ENCODE assay signal across 12 cellular contexts in genomic region chr7:149860821-149861727, GRCh38. TPM values are rescaled to one million over a fixed set of nuclear protein-coding genes. Genes with fewer than 3 reads are reported as not detected.
DNase-seq lines count a peak whose midpoint lies in the region; ATAC-seq and TF ChIP-seq lines count a peak whose summit lies in the region.
"Had no signal": no experiment of that assay in that cellular context is flagged by ENCODE, and none has a peak within 500 bp of the region (broad histone marks: within the 10 kb centered on the region; RNA-seq: fewer than 3 reads in every experiment).

No MANE protein-coding gene starts in this region.

- no peak overlapping the region for H3K9ac ChIP-seq in OCI-LY3 (ENCODE audit: low read length)

- H3K4me3 ChIP-seq in cardiac muscle cell, result no peak overlapping the region
- H3K4me3 ChIP-seq in right atrium auricular region, result no peak overlapping the region
- H3K4me3 ChIP-seq in OCI-LY3 (ENCODE audit: low read length), result no peak overlapping the region
- H3K4me3 ChIP-seq in gastroesophageal sphincter, result no peak overlapping the region
- H3K4me3 ChIP-seq in testis, result no peak overlapping the region
- H3K4me3 ChIP-seq in CD4-positive, alpha-beta memory T cell (ENCODE audit: low read length in 2 of 2), result no peak overlapping the region

- peaks cover 34 to 43% of the 10 kb centered on the region in 2 donors for H3K36me3 Mint-ChIP-seq in CD4-positive, alpha-beta memory T cell

- peak in 1 of 2 donors; percentile 46 for DNase-seq in cardiac muscle cell (ENCODE audit: low read depth in 1 of 2, low spot score in 1 of 2)
- DNase-seq in right atrium auricular region (ENCODE audit: low spot score), result no peak
- DNase-seq in testis, result no peak
- no peak for DNase-seq in dedifferentiated amniotic fluid mesenchymal stem cell (ENCODE audit: extremely low spot score)
- no peak for DNase-seq in CD4-positive, alpha-beta memory T cell
- DNase-seq: activated T-cell treated with anti-CD3 and anti-CD28 coated beads, Interleukin-2, amount 50 U/mL, for 24 hours; HCEC 1CT; NCI-H2107 had no signal

- peak; percentile 42 for TF ChIP-seq CTCF in cardiac muscle cell (IDR thresholded peaks at IDR 0.05; ENCODE audit: low read depth, low read length)
- TF ChIP-seq CTCF in right atrium auricular region (IDR thresholded peaks at IDR 0.05), result peak in 1 of 2 donors; percentile 39
- TF ChIP-seq CTCF in OCI-LY3 (IDR thresholded peaks at IDR 0.05; ENCODE audit: low read depth, low read length), result peak; percentile 36
- peak in 3 of 4 experiments; percentile 24 to 58 (median 44) for TF ChIP-seq CTCF in gastroesophageal sphincter (IDR thresholded peaks at IDR 0.05)
- peak; percentile 6 to 25 (median 7) for TF ChIP-seq CTCF in testis (IDR thresholded peaks at IDR 0.05)

- no peak for TF ChIP-seq POLR2A in gastroesophageal sphincter (IDR thresholded peaks at IDR 0.05)
- TF ChIP-seq POLR2A in testis (IDR thresholded peaks at IDR 0.05), result no peak

- H3K9me3 ChIP-seq in cardiac muscle cell (ENCODE audit: low read depth), result no peaks in the 10 kb centered on the region
- H3K9me3 ChIP-seq in right atrium auricular region, result no peaks in the 10 kb centered on the region
- H3K9me3 ChIP-seq in OCI-LY3 (ENCODE audit: insufficient read depth, low read length), result no peaks in the 10 kb centered on the region
- H3K9me3 ChIP-seq in gastroesophageal sphincter, result no peaks in the 10 kb centered on the region
- H3K9me3 ChIP-seq in testis, result no peaks in the 10 kb centered on the region
- H3K9me3 ChIP-seq in CD4-positive, alpha-beta memory T cell (ENCODE audit: control insufficient read depth in 1 of 2, low read length in 2 of 2), result no peaks in the 10 kb centered on the region

- no peaks in the 10 kb centered on the region for H3K36me3 ChIP-seq in cardiac muscle cell
- peaks cover 56% of the 10 kb centered on the region for H3K36me3 ChIP-seq in right atrium auricular region
- no peaks in the 10 kb centered on the region for H3K36me3 ChIP-seq in OCI-LY3 (replicated peaks; ENCODE audit: low read depth, low read length)
- peaks cover 0 to 72% of the 10 kb centered on the region in 2 donors for H3K36me3 ChIP-seq in gastroesophageal sphincter
- H3K36me3 ChIP-seq in testis (ENCODE audit: low read depth, missing control alignments), result no peaks in the 10 kb centered on the region
- H3K36me3 ChIP-seq in CD4-positive, alpha-beta memory T cell (ENCODE audit: insufficient read depth, low read length), result peaks cover 12% of the 10 kb centered on the region

- intact Hi-C loops in testis (cut with DNase I; ENCODE audit: low total_unique reads), result no loop called here
- intact Hi-C loops in CD4-positive, alpha-beta memory T cell (cut with micrococcal nuclease), result no loop called here

- ATAC-seq in gastroesophageal sphincter (no peak), HG03457 (IDR thresholded peaks at IDR 0.05; ENCODE audit: unreplicated experiment) (no peak)

- H3K27ac ChIP-seq in cardiac muscle cell, result no peak overlapping the region
- no peak overlapping the region for H3K27ac ChIP-seq in right atrium auricular region
- no peak overlapping the region for H3K27ac ChIP-seq in OCI-LY3 (ENCODE audit: low read length)
- no peak overlapping the region for H3K27ac ChIP-seq in gastroesophageal sphincter
- H3K27ac ChIP-seq in testis, result no peak overlapping the region
- H3K27ac ChIP-seq in CD4-positive, alpha-beta memory T cell (ENCODE audit: low read depth, low read length), result no peak overlapping the region

- H3K27ac Mint-ChIP-seq in CD4-positive, alpha-beta memory T cell, result peak overlapping the region in 1 of 7 donors; percentile 63
- H3K27ac Mint-ChIP-seq: activated T-cell treated with anti-CD3 and anti-CD28 coated beads, Interleukin-2, amount 50 U/mL, for 24 hours had no signal

- H3K79me2 ChIP-seq in OCI-LY3 (ENCODE audit: low read length), result no peaks in the 10 kb centered on the region

- no peaks in the 10 kb centered on the region for H4K20me1 ChIP-seq in OCI-LY3 (ENCODE audit: insufficient read depth, low read length)

- no peak overlapping the region for H3K4me2 ChIP-seq in OCI-LY3 (ENCODE audit: low read length)

- H3K27me3 ChIP-seq in cardiac muscle cell (no peaks in the 10 kb centered on the region), right atrium auricular region (no peaks in the 10 kb centered on the region), OCI-LY3 (ENCODE audit: low read depth, low read length) (no peaks in the 10 kb centered on the region), gastroesophageal sphincter (no peaks in the 10 kb centered on the region), testis (no peaks in the 10 kb centered on the region)
- no peaks in the 10 kb centered on the region for H3K27me3 ChIP-seq in CD4-positive, alpha-beta memory T cell (ENCODE audit: insufficient read depth, low read length)

- H2AFZ ChIP-seq in OCI-LY3 (ENCODE audit: low read depth, low read length), result no peak overlapping the region

- H3K4me1 Mint-ChIP-seq in CD4-positive, alpha-beta memory T cell, result peaks cover 34 to 62% (median 49%) of the 10 kb centered on the region in 4 donors

- H3K9me3 Mint-ChIP-seq in CD4-positive, alpha-beta memory T cell, result no peaks in the 10 kb centered on the region
- H3K9me3 Mint-ChIP-seq: activated T-cell treated with anti-CD3 and anti-CD28 coated beads, Interleukin-2, amount 50 U/mL, for 24 hours; CD4-positive, CD25-positive, alpha-beta regulatory T cell had no signal

- WGBS in gastroesophageal sphincter (ENCODE audit: low coverage in 1 of 2), 2 donors, result 80 to 100% methylated on average over 1 to 5 of the region's 45 CpGs
- 80 to 82% methylated on average over 31 to 45 of the region's 45 CpGs for WGBS in testis, 2 donors

- CTCF ChIA-PET in CD4-positive, alpha-beta memory T cell (lab: Charles Lee; ENCODE audit: partially characterized antibody), result interaction anchor here (1.2 to 2.6 kb wide), 4 partner anchors 9 to 22 kb away, joined by 3 to 12 read pairs (median 9); no protein-coding TSS in a partner anchor

- H3K4me1 ChIP-seq in cardiac muscle cell (ENCODE audit: low read depth), result no peaks in the 10 kb centered on the region
- peaks cover 0 to under 1% of the 10 kb centered on the region in 2 donors for H3K4me1 ChIP-seq in right atrium auricular region
- no peaks in the 10 kb centered on the region for H3K4me1 ChIP-seq in OCI-LY3 (ENCODE audit: low read length)
- H3K4me1 ChIP-seq in gastroesophageal sphincter, result peaks cover 0 to 1% (median 0%) of the 10 kb centered on the region in 3 donors
- no peaks in the 10 kb centered on the region for H3K4me1 ChIP-seq in testis
- H3K4me1 ChIP-seq in CD4-positive, alpha-beta memory T cell (ENCODE audit: insufficient read depth, low read length), result peaks cover 64% of the 10 kb centered on the region

- no peak for TF ChIP-seq EP300 in gastroesophageal sphincter (IDR thresholded peaks at IDR 0.05)

- no peaks in the 10 kb centered on the region for H3K27me3 Mint-ChIP-seq in CD4-positive, alpha-beta memory T cell
- H3K27me3 Mint-ChIP-seq: activated T-cell treated with anti-CD3 and anti-CD28 coated beads, Interleukin-2, amount 50 U/mL, for 24 hours; CD4-positive, CD25-positive, alpha-beta regulatory T cell had no signal

- no peak overlapping the region for H3K4me3 Mint-ChIP-seq in CD4-positive, alpha-beta memory T cell
- H3K4me3 Mint-ChIP-seq: activated T-cell treated with anti-CD3 and anti-CD28 coated beads, Interleukin-2, amount 50 U/mL, for 24 hours; CD4-positive, CD25-positive, alpha-beta regulatory T cell had no signal

- POLR2A ChIA-PET in CD4-positive, alpha-beta memory T cell (lab: Charles Lee; ENCODE audit: partially characterized antibody), result interaction anchor here (0.6 to 2.9 kb wide), 3 partner anchors 10 to 89 kb away, joined by 4 to 33 read pairs (median 12); partner anchors contain the start of gene ZNF862

RNA-seq across cellular contexts. Expression of gene ATP6V0E2, which starts 12.7 kb away (rescaled TPM):
- total RNA-seq in cardiac muscle cell (132 and 220 TPM in 2 replicates), right atrium auricular region (100 to 1,000 TPM in 1 of 2 donors, 10 to 100 TPM in 1; 60.7 to 122 TPM), gastroesophageal sphincter (10 to 100 TPM; 20.1 to 35.6 (median 30.7) TPM), testis (10 to 100 TPM; 30.3 to 37.1 TPM)
- polyA plus RNA-seq in cardiac muscle cell (115 and 116 TPM in 2 replicates), testis (ENCODE audit: insufficient read depth, low read depth, low replicate concordance) (14.0 TPM)
- 10 to 100 TPM; 64.6 to 65.3 TPM for total RNA-seq in CD4-positive, alpha-beta memory T cell
- 100 to 1,000 TPM; 144 to 163 TPM for polyA plus RNA-seq in CD4-positive, alpha-beta memory T cell

RNA-seq across cellular contexts. Expression of gene ZNF862, which starts 22.9 kb away (rescaled TPM):
- total RNA-seq in cardiac muscle cell (14.4 and 22.6 TPM in 2 replicates), right atrium auricular region (10 to 100 TPM in 1 of 2 donors, 1 to 10 TPM in 1; 7.0 to 11.0 TPM), gastroesophageal sphincter (10 to 100 TPM in 3 of 4 donors, 1 to 10 TPM in 1; 6.6 to 40.3 (median 18.6) TPM), testis (10 to 100 TPM; 21.6 to 24.5 TPM)
- polyA plus RNA-seq in cardiac muscle cell (8.7 and 8.9 TPM in 2 replicates), testis (ENCODE audit: insufficient read depth, low read depth, low replicate concordance) (12.8 TPM)
- total RNA-seq in CD4-positive, alpha-beta memory T cell, result 10 to 100 TPM; 84.2 to 88.6 TPM
- 10 to 100 TPM in 1 of 2 donors, 1 to 10 TPM in 1; 9.8 to 10.5 TPM for polyA plus RNA-seq in CD4-positive, alpha-beta memory T cell
